Comparison of ENCODE assay signal across 1 cellular context in the genomic region with DNA sequence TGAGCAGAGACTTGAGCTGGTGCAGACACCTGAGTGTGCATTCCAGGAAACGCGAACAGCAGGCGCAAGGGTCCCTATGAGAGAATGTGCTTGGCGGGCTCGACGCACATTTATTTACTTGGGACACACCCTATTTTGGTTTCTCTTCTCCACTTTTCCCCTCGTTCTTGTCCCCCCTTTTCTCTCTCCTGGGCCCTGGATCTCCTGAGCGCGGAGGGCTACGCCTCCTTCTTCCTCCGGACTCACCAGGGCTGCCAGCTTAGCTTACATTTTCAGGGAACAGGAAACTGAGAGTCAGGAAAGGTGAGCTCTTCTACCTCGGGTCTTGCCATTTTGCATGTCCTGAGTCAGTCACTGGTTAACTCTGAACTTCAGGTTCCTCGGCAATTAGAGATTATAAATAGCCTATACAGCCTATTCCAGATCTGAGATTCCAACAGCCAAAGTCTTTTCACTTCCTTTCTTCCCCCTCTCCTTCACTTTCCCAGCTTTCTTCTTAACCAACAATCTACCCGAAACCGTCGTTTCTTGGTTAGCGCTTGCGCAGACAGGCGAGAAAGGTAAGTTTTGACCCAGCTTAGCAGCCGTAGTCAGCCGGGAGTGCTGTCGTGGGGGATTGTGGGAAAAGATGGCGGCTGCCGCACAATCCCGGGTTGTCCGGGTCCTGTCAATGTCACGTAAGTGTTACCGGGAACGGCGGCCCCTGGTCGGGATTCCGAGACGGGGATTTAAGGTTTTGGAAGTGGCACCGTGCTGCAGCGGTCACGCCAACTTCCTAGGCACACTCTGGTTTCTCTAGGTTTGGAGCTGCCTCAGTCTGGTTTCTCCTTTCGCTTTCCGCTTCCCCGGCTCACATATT.
TF ChIP-seq lines count a peak whose summit lies in the region.

A gene (minus strand): TSS at position 553 of the 859 bp plus-strand sequence. CDS start 10,855 bp downstream, outside the sequence.
A gene (plus strand): TSS at position 616 of the 859 bp plus-strand sequence. CDS start 13 bp downstream, at position 629.

TF ChIP-seq in liver, 16 proteins besides CTCF, POLR2A, EP300 and RAD21 (continued from another document):
- TF ChIP-seq, protein P1, sequence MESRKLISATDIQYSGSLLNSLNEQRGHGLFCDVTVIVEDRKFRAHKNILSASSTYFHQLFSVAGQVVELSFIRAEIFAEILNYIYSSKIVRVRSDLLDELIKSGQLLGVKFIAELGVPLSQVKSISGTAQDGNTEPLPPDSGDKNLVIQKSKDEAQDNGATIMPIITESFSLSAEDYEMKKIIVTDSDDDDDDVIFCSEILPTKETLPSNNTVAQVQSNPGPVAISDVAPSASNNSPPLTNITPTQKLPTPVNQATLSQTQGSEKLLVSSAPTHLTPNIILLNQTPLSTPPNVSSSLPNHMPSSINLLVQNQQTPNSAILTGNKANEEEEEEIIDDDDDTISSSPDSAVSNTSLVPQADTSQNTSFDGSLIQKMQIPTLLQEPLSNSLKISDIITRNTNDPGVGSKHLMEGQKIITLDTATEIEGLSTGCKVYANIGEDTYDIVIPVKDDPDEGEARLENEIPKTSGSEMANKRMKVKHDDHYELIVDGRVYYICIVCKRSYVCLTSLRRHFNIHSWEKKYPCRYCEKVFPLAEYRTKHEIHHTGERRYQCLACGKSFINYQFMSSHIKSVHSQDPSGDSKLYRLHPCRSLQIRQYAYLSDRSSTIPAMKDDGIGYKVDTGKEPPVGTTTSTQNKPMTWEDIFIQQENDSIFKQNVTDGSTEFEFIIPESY (IDR thresholded peaks at IDR 0.05): peak; percentile 97
- peak; percentile 100 for TF ChIP-seq YY1 (IDR thresholded peaks at IDR 0.05)
- peak in 1 of 2 donors; percentile 34 for TF ChIP-seq EGR1 (IDR thresholded peaks at IDR 0.05; ENCODE audit: low read depth in 2 of 2)
- TF ChIP-seq FOXA2 (IDR thresholded peaks at IDR 0.05): no peak
- no peak for TF ChIP-seq NR2F2 (IDR thresholded peaks at IDR 0.05)
- TF ChIP-seq FOXA1 (IDR thresholded peaks at IDR 0.05): no peak
- no peak for TF ChIP-seq HNF4G (IDR thresholded peaks at IDR 0.05)
